Comparison of ENCODE assay signal across 29 cellular contexts in the genomic region with DNA sequence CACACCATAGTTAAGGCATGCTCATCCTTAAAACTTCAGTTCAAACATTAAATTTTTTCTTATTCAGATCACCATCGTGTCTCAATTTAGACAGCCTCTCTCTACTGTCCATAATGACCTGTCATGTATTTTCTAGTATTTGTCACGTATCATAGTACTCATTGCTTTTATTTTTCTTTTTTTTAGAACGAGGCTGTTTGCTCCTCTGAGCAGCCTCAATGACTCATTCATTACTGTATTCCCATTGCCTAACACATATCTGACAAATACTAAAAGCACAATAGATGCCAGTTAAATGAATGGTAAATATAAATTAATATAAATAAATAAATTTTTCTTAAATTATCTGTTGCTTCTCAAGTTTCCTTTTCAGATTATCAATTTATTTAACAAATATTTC.
"Had no signal": no experiment of that assay in that cellular context is flagged by ENCODE, and none has a peak within 500 bp of the region (broad histone marks: within the 10 kb centered on the region; RNA-seq: fewer than 3 reads in every experiment).

No MANE protein-coding gene starts in this region.

- ATAC-seq: activated CD4-positive, alpha-beta T cell treated with anti-CD3 and anti-CD28 coated beads for 36 hours; activated CD4-positive, CD25-positive, alpha-beta regulatory T cell treated with anti-CD3 and anti-CD28 coated beads, Interleukin-2, amount 50 U/mL, for 24 hours; activated CD8-positive, alpha-beta memory T cell treated with anti-CD3 and anti-CD28 coated beads, Interleukin-2, amount 10 ng/mL, durations not matched to agents 7 days and 5 days; activated CD8-positive, alpha-beta T cell treated with anti-CD3 and anti-CD28 coated beads, Interleukin-2, amount 10 ng/mL, durations not matched to agents 7 days and 5 days; activated naive CD8-positive, alpha-beta T cell treated with anti-CD3 and anti-CD28 coated beads, Interleukin-2, amount 50 U/mL, for 24 hours; T-cell; T-helper 17 cell; WTC11 had no signal

- H3K27me3 ChIP-seq: ascending aorta had no signal

- H3K9me3 ChIP-seq: ascending aorta had no signal

- H3K27ac ChIP-seq: ascending aorta, WERI-Rb-1 had no signal

- DNase-seq: activated CD4-positive, alpha-beta memory T cell treated with anti-CD3 and anti-CD28 coated beads, Interleukin-2, amount 10 ng/mL, durations not matched to agents 7 days and 5 days; activated CD4-positive, alpha-beta T cell treated with anti-CD3 and anti-CD28 coated beads for 1 hour; activated CD4-positive, alpha-beta T cell treated with anti-CD3 and anti-CD28 coated beads for 36 hours; activated CD4-positive, alpha-beta T cell treated with anti-CD3 and anti-CD28 coated beads for 48 hours; activated CD4-positive, alpha-beta T cell treated with anti-CD3 and anti-CD28 coated beads, Interleukin-2, amount 10 ng/mL, durations not matched to agents 7 days and 5 days; activated CD4-positive, alpha-beta T cell treated with anti-CD3 and anti-CD28 coated beads, Interleukin-2, amount 50 U/mL, for 48 hours; activated CD4-positive, CD25-positive, alpha-beta regulatory T cell; activated CD8-positive, alpha-beta memory T cell treated with anti-CD3 and anti-CD28 coated beads for 24 hours; activated CD8-positive, alpha-beta memory T cell treated with anti-CD3 and anti-CD28 coated beads, Interleukin-2, amount 10 ng/mL, durations not matched to agents 7 days and 5 days; activated CD8-positive, alpha-beta memory T cell treated with anti-CD3 and anti-CD28 coated beads, Interleukin-2, amount 50 U/mL, for 48 hours; activated CD8-positive, alpha-beta T cell treated with anti-CD3 and anti-CD28 coated beads, Interleukin-2, amount 10 ng/mL, durations not matched to agents 7 days and 5 days; activated effector memory CD4-positive, alpha-beta T cell treated with Interleukin-2 at 50 U/mL for 16 hours; activated gamma-delta T cell; activated naive CD4-positive, alpha-beta T cell treated with anti-CD3 and anti-CD28 coated beads, Interleukin-2, amount 50 U/mL, for 16 hours; activated naive CD4-positive, alpha-beta T cell treated with Interleukin-2 at 50 U/mL for 16 hours; activated naive CD8-positive, alpha-beta T cell treated with anti-CD3 and anti-CD28 coated beads, Interleukin-2, amount 10 ng/mL, durations not matched to agents 7 days and 5 days; activated naive CD8-positive, alpha-beta T cell treated with anti-CD3 and anti-CD28 coated beads, Interleukin-2, amount 50 U/mL, for 24 hours; activated T-cell treated with anti-CD3 and anti-CD28 coated beads, Interleukin-2, amount 50 U/mL, for 24 hours; activated T-cell treated with anti-CD3 and anti-CD28 coated beads, Interleukin-2, amount 50 U/mL, for 48 hours; amygdala; anterior cingulate cortex; central memory CD4-positive, alpha-beta T cell; T-cell; T-helper 17 cell; T-helper 9 cell; WERI-Rb-1 had no signal

- H3K36me3 ChIP-seq: ascending aorta, WERI-Rb-1 had no signal

- H3K4me3 ChIP-seq: ascending aorta had no signal

- H3K4me1 ChIP-seq: ascending aorta had no signal
